Comparison of ENCODE assay signal across 24 cellular contexts in the genomic region with DNA sequence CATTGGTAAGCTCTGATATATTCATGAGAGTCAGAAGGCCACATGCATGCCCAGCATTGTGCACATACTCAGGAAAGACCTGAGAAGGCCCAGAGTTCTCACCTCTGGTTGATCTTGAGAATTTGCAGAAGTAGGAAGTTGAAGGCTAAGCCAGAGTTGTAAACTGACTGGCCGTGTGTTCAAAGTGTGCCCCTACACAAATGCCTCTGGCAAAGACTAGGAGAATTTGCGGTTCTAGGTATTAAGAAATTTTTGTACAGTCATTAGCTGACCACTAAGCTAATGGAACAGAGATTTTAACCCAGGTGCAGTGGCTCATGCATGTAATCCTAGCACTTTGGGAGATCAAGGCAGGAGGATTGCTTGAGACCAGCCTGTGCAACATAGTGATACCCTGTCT. TPM values are rescaled to one million over a fixed set of nuclear protein-coding genes. Genes with fewer than 3 reads are reported as not detected.
DNase-seq lines count a peak whose midpoint lies in the region; ATAC-seq and TF ChIP-seq lines count a peak whose summit lies in the region.
"Had no signal": no experiment of that assay in that cellular context is flagged by ENCODE, and none has a peak within 500 bp of the region (broad histone marks: within the 10 kb centered on the region; RNA-seq: fewer than 3 reads in every experiment).

No MANE protein-coding gene starts in this region.

- no peak overlapping the region for H2BK12ac ChIP-seq in trophoblast cell (ENCODE audit: low read length)

- H3K4me3 ChIP-seq in GM06990 (replicated peaks; ENCODE audit: low read depth, low read length) (no peak overlapping the region), Karpas-422 (ENCODE audit: low read length) (0 out of 2 replicates have a peak overlapping the region, but pooled peaks have one; percentile 1), trophoblast cell (ENCODE audit: low read depth, low read length) (no peak overlapping the region), lower lobe of right lung (no peak overlapping the region)
- H3K4me3 ChIP-seq: thyroid gland had no signal

- H3K23ac ChIP-seq in trophoblast cell (ENCODE audit: low read length) = no peak overlapping the region

- H3K27me3 ChIP-seq in GM06990 (replicated peaks; ENCODE audit: control insufficient read depth, insufficient read depth, low read length) (no peaks in the 10 kb centered on the region), Karpas-422 (ENCODE audit: low read length) (no peaks in the 10 kb centered on the region), trophoblast cell (ENCODE audit: insufficient read depth, low read length) (no peaks in the 10 kb centered on the region), lower lobe of right lung (ENCODE audit: low read depth) (no peaks in the 10 kb centered on the region)
- H3K27me3 ChIP-seq: thyroid gland had no signal

- TF ChIP-seq CTCF in GM06990 (IDR thresholded peaks at IDR 0.05; ENCODE audit: insufficient read depth, low read length, poor library complexity, severe bottlenecking) (no peak), lower lobe of right lung (IDR thresholded peaks at IDR 0.05) (no peak)

- H3K27ac ChIP-seq in Karpas-422 (ENCODE audit: low read length) (peak overlapping the region; percentile 86), trophoblast cell (ENCODE audit: low read depth, low read length) (no peak overlapping the region), lower lobe of right lung (no peak overlapping the region)
- H3K27ac ChIP-seq: epithelial cell of prostate, parathyroid adenoma, thyroid gland had no signal

- no peaks in the 10 kb centered on the region for H3K9me3 ChIP-seq in Karpas-422 (ENCODE audit: low read length)
- no peaks in the 10 kb centered on the region for H3K9me3 ChIP-seq in T-helper 17 cell (ENCODE audit: control insufficient read depth, low read length, poor library complexity, severe bottlenecking)
- H3K9me3 ChIP-seq in trophoblast cell (ENCODE audit: insufficient read depth, low read depth, low read length) = no peaks in the 10 kb centered on the region
- H3K9me3 ChIP-seq in lower lobe of right lung = no peaks in the 10 kb centered on the region
- H3K9me3 ChIP-seq: thyroid gland had no signal

- H3K79me2 ChIP-seq in Karpas-422 (ENCODE audit: low read length) = peaks cover 90% of the 10 kb centered on the region
- no peaks in the 10 kb centered on the region for H3K79me2 ChIP-seq in trophoblast cell (ENCODE audit: control insufficient read depth, insufficient read depth, low read length, poor library complexity)

- no peak overlapping the region for H3K4me3 Mint-ChIP-seq in T-helper 17 cell
- H3K4me3 Mint-ChIP-seq: activated CD8-positive, alpha-beta T cell treated with anti-CD3 and anti-CD28 coated beads, Interleukin-2, amount 10 ng/mL, durations not matched to agents 7 days and 5 days; activated naive CD4-positive, alpha-beta T cell treated with anti-CD3 and anti-CD28 coated beads, Interleukin-2, amount 10 ng/mL, durations not matched to agents 7 days and 5 days; naive B cell; T-helper 2 cell treated with Interferon-gamma antibody and Interleukin-4, amounts not matched to agents 5 μg/mL and 100 μg/mL, for 36 hours; WTC11 had no signal

- no peak overlapping the region for H2BK120ac ChIP-seq in trophoblast cell (ENCODE audit: insufficient read depth, low read length, poor library complexity)

- H3K18ac ChIP-seq in trophoblast cell (ENCODE audit: low read length) = no peak overlapping the region

- H3K4me1 ChIP-seq in Karpas-422 (ENCODE audit: low read length) (peaks cover 66% of the 10 kb centered on the region), trophoblast cell (ENCODE audit: control insufficient read depth in 1 of 2, insufficient read depth in 2 of 2, low read length in 2 of 2) (no peaks in the 10 kb centered on the region), lower lobe of right lung (peaks cover 18% of the 10 kb centered on the region)

- no peak overlapping the region for H4K91ac ChIP-seq in trophoblast cell (ENCODE audit: low read depth, low read length)

- no peak overlapping the region for H3K14ac ChIP-seq in trophoblast cell (ENCODE audit: low read length)

- ATAC-seq in T-helper 17 cell (no peak), lower lobe of right lung (no peak), HG02884 (IDR thresholded peaks at IDR 0.05; ENCODE audit: unreplicated experiment) (no peak)
- ATAC-seq: activated CD8-positive, alpha-beta T cell treated with anti-CD3 and anti-CD28 coated beads, Interleukin-2, amount 10 ng/mL, durations not matched to agents 7 days and 5 days; HCT116; WTC11 had no signal

- H3K27me3 Mint-ChIP-seq in T-helper 17 cell = no peaks in the 10 kb centered on the region
- H3K27me3 Mint-ChIP-seq: activated naive CD4-positive, alpha-beta T cell treated with anti-CD3 and anti-CD28 coated beads, Interleukin-2, amount 10 ng/mL, durations not matched to agents 7 days and 5 days; naive B cell had no signal

- H4K20me1 ChIP-seq in Karpas-422 (ENCODE audit: insufficient read depth, low read depth, low read length) = no peaks in the 10 kb centered on the region

- H3K36me3 Mint-ChIP-seq in T-helper 17 cell (ENCODE audit: low read depth) = peaks cover 4% of the 10 kb centered on the region
- H3K36me3 Mint-ChIP-seq: activated naive CD4-positive, alpha-beta T cell treated with anti-CD3 and anti-CD28 coated beads, Interleukin-2, amount 10 ng/mL, durations not matched to agents 7 days and 5 days; WTC11 had no signal

- no peaks in the 10 kb centered on the region for H3K36me3 ChIP-seq in GM06990 (ENCODE audit: control insufficient read depth, insufficient read depth, low read length)
- H3K36me3 ChIP-seq in Karpas-422 (ENCODE audit: insufficient read depth, low read length) = no peaks in the 10 kb centered on the region
- H3K36me3 ChIP-seq in trophoblast cell (ENCODE audit: control insufficient read depth in 1 of 2, insufficient read depth in 2 of 2, low read length in 2 of 2) = no peaks in the 10 kb centered on the region
- H3K36me3 ChIP-seq in lower lobe of right lung = peaks cover 6% of the 10 kb centered on the region
- H3K36me3 ChIP-seq: thyroid gland had no signal

- H3K4ac ChIP-seq in trophoblast cell (ENCODE audit: low read depth, low read length) = no peak overlapping the region

- H3K4me1 Mint-ChIP-seq in T-helper 17 cell = peaks cover 34% of the 10 kb centered on the region
- H3K4me1 Mint-ChIP-seq: activated naive CD4-positive, alpha-beta T cell treated with anti-CD3 and anti-CD28 coated beads, Interleukin-2, amount 10 ng/mL, durations not matched to agents 7 days and 5 days had no signal

- peak overlapping the region; percentile 11 for H3K9ac ChIP-seq in Karpas-422 (ENCODE audit: low read length)
- no peak overlapping the region for H3K9ac ChIP-seq in trophoblast cell (ENCODE audit: low read length)
- H3K9ac ChIP-seq: parathyroid adenoma had no signal

- H2AFZ ChIP-seq in Karpas-422 (ENCODE audit: low read length) (0 out of 2 replicates have a peak overlapping the region, but pooled peaks have one; percentile 46), trophoblast cell (ENCODE audit: insufficient read depth, low read length, poor library complexity) (no peak overlapping the region)
- H2AFZ ChIP-seq: parathyroid adenoma had no signal

- no peak overlapping the region for H4K8ac ChIP-seq in trophoblast cell (ENCODE audit: low read depth, low read length)

- H3K79me1 ChIP-seq in trophoblast cell (ENCODE audit: low read length) = no peaks in the 10 kb centered on the region

- H2BK5ac ChIP-seq in trophoblast cell (ENCODE audit: low read depth, low read length, poor library complexity) = no peak overlapping the region

- peak overlapping the region; percentile 6 for H3K27ac Mint-ChIP-seq in T-helper 17 cell
- H3K27ac Mint-ChIP-seq: activated CD8-positive, alpha-beta T cell treated with anti-CD3 and anti-CD28 coated beads, Interleukin-2, amount 10 ng/mL, durations not matched to agents 7 days and 5 days; activated naive CD4-positive, alpha-beta T cell treated with anti-CD3 and anti-CD28 coated beads, Interleukin-2, amount 10 ng/mL, durations not matched to agents 7 days and 5 days; T-helper 2 cell treated with Interferon-gamma antibody and Interleukin-4, amounts not matched to agents 5 μg/mL and 100 μg/mL, for 36 hours; WTC11 had no signal

- intact Hi-C loops in lower lobe of right lung (cut with DNase I) = no loop called here

- no peak overlapping the region for H4K12ac ChIP-seq in trophoblast cell (ENCODE audit: low read depth, low read length)

- peak; percentile 50 for DNase-seq in GM06990 (ENCODE audit: extremely low read depth, insufficient read length)
- peak; percentile 84 for DNase-seq in Karpas-422
- no peak for DNase-seq in T-helper 17 cell
- DNase-seq in trophoblast cell = peak; percentile 36 to 58
- DNase-seq in lower lobe of right lung = no peak
- no peak for DNase-seq in medulla oblongata (ENCODE audit: extremely low spot score)
- DNase-seq: activated CD8-positive, alpha-beta T cell treated with anti-CD3 and anti-CD28 coated beads, Interleukin-2, amount 10 ng/mL, durations not matched to agents 7 days and 5 days; activated naive CD4-positive, alpha-beta T cell treated with anti-CD3 and anti-CD28 coated beads, Interleukin-2, amount 10 ng/mL, durations not matched to agents 7 days and 5 days; activated T-cell treated with anti-CD3 and anti-CD28 coated beads, Interleukin-2, amount 50 U/mL, for 1 hour; anterior cingulate cortex; central memory CD4-positive, alpha-beta T cell; DND-41; foreskin melanocyte; hippocampal formation; naive B cell; NCI-H1436 treated with DMSO at 0.1 percent for 48 hours; NCI-H69; thyroid gland had no signal

- H3K4me2 ChIP-seq in Karpas-422 (ENCODE audit: low read depth, low read length, poor library complexity, severe bottlenecking) = peak overlapping the region; percentile 39
- no peak overlapping the region for H3K4me2 ChIP-seq in trophoblast cell (ENCODE audit: low read length)

- H2AK5ac ChIP-seq in trophoblast cell (ENCODE audit: low read length) = no peak overlapping the region

- WGBS in trophoblast cell (ENCODE audit: extremely low coverage, insufficient coverage, insufficient read length) = no CpG with 5 or more reads among the region's 2 CpGs

- no peaks in the 10 kb centered on the region for H3K9me2 ChIP-seq in Karpas-422 (replicated peaks; ENCODE audit: insufficient read depth, low read length)

RNA-seq across cellular contexts. Expression of gene FBXL20, which starts 25.0 kb away (rescaled TPM):
- 14.3 and 27.0 TPM in 2 replicates for total RNA-seq in Karpas-422 (2014; rRNA removed; shearing (Covaris generic); ENCODE audit: low replicate concordance)
- total RNA-seq in T-helper 17 cell (10 to 100 TPM; 23.4 to 30.4 TPM), lower lobe of right lung (25.4 TPM)
- polyA plus RNA-seq in trophoblast cell (2013) = 5.7 and 5.8 TPM in 2 replicates

Comparison
In these comparisons a context has a peak if more than half of its experiments do, and no peak if none do; other contexts are left out.
1. DNase-seq: peak in GM06990 (single experiment), Karpas-422 (single experiment) and trophoblast cell (2 of 2); none in T-helper 17 cell (0 of 3), lower lobe of right lung (single experiment) and medulla oblongata (single experiment).